22 cellular contexts compared by ENCODE assay signal in the genomic region with DNA sequence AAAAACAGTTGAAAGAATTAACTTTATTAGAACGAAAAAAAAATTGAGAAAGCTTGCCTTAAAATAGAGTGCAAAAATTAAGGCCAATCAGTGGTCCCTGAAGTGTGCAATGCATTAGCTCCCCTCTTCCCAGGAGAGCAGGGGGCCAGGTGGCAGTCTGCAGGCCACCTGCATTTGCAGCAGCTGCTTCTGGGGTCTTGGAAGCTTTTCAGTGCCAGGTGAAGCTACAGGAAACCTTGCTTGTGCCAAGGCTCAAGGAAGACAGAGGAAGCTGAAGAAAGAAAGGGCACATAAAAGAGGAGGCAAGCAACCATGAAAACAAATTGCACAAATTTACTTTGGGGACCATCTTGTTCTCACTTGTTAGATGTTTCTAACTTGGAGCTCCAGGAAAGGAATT.
"Had no signal": no experiment of that assay in that cellular context is flagged by ENCODE, and none has a peak within 500 bp of the region (broad histone marks: within the 10 kb centered on the region; RNA-seq: fewer than 3 reads in every experiment).

No MANE protein-coding gene starts in this region.

- H3K4me2 ChIP-seq: smooth muscle cell had no signal

- H3K4me1 ChIP-seq: ascending aorta, sigmoid colon, uterus had no signal

- H3K27ac ChIP-seq: ascending aorta, brain microvascular endothelial cell, sigmoid colon, uterus had no signal

- H3K9me3 ChIP-seq: ascending aorta, sigmoid colon, uterus had no signal

- H3K36me3 ChIP-seq: ascending aorta, brain microvascular endothelial cell, sigmoid colon, uterus had no signal

- ATAC-seq: activated CD4-positive, alpha-beta T cell treated with anti-CD3 and anti-CD28 coated beads for 36 hours; activated naive CD4-positive, alpha-beta T cell treated with anti-CD3 and anti-CD28 coated beads, Interleukin-2, amount 50 U/mL, for 72 hours; activated T-helper 17 cell treated with anti-CD3 and anti-CD28 coated beads, Interleukin-2, amount 50 U/mL, for 72 hours; effector memory CD8-positive, alpha-beta T cell; esophagus mucosa; natural killer cell treated with Interleukin-12 subunit alpha and Interleukin-12 subunit beta and Interleukin-15 and Interleukin-18, amount 100 ng/mL, for 72 hours had no signal

- H3K4me3 ChIP-seq: ascending aorta, dorsolateral prefrontal cortex, sigmoid colon, smooth muscle cell, uterus had no signal

- H3K27me3 ChIP-seq: ascending aorta, brain microvascular endothelial cell, dorsolateral prefrontal cortex, sigmoid colon, uterus had no signal

- DNase-seq: activated CD4-positive, alpha-beta T cell treated with anti-CD3 and anti-CD28 coated beads for 36 hours; activated CD4-positive, alpha-beta T cell treated with anti-CD3 and anti-CD28 coated beads, Interleukin-2, amount 50 U/mL, for 4 hours; activated CD8-positive, alpha-beta memory T cell treated with anti-CD3 and anti-CD28 coated beads for 24 hours; activated CD8-positive, alpha-beta memory T cell treated with anti-CD3 and anti-CD28 coated beads, Interleukin-2, amount 50 U/mL, for 4 hours; activated T-cell treated with anti-CD3 and anti-CD28 coated beads, Interleukin-2, amount 50 U/mL, for 24 hours; brain microvascular endothelial cell; effector memory CD8-positive, alpha-beta T cell; hippocampal formation; retina; sigmoid colon; stimulated activated CD4-positive, alpha-beta T cell treated with anti-CD3 and anti-CD28 coated beads, Interleukin-2, amount 100 ng/mL, for 48 hours; stimulated activated CD8-positive, alpha-beta memory T cell treated with anti-CD3 and anti-CD28 coated beads, Interleukin-4, amount 100 ng/mL, for 48 hours; stimulated activated naive B cell treated with anti-CD40 and anti-IgM and Interleukin-4, amounts not matched to agents 10 μg/mL and 1 μg/mL and 100 μg/mL, for 72 hours; trophoblast cell; uterus had no signal
